Comparison of ENCODE assay signal across 14 cellular contexts in the genomic region with DNA sequence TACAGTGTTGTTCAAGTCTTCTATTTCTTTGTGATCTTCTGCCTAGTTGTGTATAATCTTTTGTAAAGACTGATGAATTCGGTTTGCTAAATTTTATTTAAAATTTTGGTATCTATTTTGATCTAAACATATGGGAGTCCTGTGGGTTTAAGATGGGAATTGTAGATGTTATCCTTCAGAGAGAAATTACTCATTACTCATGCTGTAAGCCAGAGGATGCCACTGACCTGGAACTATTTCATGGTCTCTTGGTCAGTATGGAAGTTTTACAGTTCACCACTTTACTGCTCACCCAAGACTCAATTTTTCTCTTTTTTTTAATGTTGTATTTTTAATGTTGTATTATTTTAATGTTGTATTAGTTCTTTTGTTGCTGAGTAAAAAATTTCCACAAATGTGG.
"Had no signal": no experiment of that assay in that cellular context is flagged by ENCODE, and none has a peak within 500 bp of the region (broad histone marks: within the 10 kb centered on the region; RNA-seq: fewer than 3 reads in every experiment).

No MANE protein-coding gene starts in this region.

- DNase-seq: activated CD4-positive, alpha-beta T cell treated with anti-CD3 and anti-CD28 coated beads, Interleukin-2, amount 10 ng/mL, durations not matched to agents 7 days and 5 days; activated CD8-positive, alpha-beta memory T cell treated with anti-CD3 and anti-CD28 coated beads, Interleukin-2, amount 50 U/mL, for 48 hours; activated gamma-delta T cell; activated naive CD8-positive, alpha-beta T cell treated with anti-CD3 and anti-CD28 coated beads for 36 hours; activated T-cell treated with anti-CD3 and anti-CD28 coated beads, Interleukin-2, amount 50 U/mL, for 72 hours; dorsolateral prefrontal cortex; left ventricle myocardium superior; upper lobe of left lung had no signal

- H3K36me3 ChIP-seq: right atrium auricular region, suprapubic skin, upper lobe of left lung had no signal

- ATAC-seq: activated T-cell treated with anti-CD3 and anti-CD28 coated beads, Interleukin-2, amount 50 U/mL, for 72 hours; esophagus mucosa; left ventricle myocardium superior; natural killer cell treated with Interleukin-12 subunit alpha and Interleukin-12 subunit beta and Interleukin-15 and Interleukin-18, amount 100 ng/mL, for 72 hours had no signal

- H3K27me3 ChIP-seq: dorsolateral prefrontal cortex, hepatocyte, right atrium auricular region, suprapubic skin, upper lobe of left lung had no signal

- H3K4me3 ChIP-seq: dorsolateral prefrontal cortex, hepatocyte, right atrium auricular region, smooth muscle cell, suprapubic skin, upper lobe of left lung had no signal

- H2AFZ ChIP-seq: hepatocyte had no signal

- H3K27ac ChIP-seq: dorsolateral prefrontal cortex, hepatocyte, right atrium auricular region, suprapubic skin, upper lobe of left lung had no signal

- H3K4me2 ChIP-seq: hepatocyte, smooth muscle cell had no signal

- H3K79me2 ChIP-seq: hepatocyte had no signal

- H3K4me1 ChIP-seq: right atrium auricular region, suprapubic skin, upper lobe of left lung had no signal

- H3K9me3 ChIP-seq: upper lobe of left lung had no signal
